17 cellular contexts compared by ENCODE assay signal in genomic region chr18:60668583-60668982, GRCh38.
DNase-seq lines count a peak whose midpoint lies in the region; ATAC-seq, FAIRE-seq and TF ChIP-seq lines count a peak whose summit lies in the region.
"Had no signal": no experiment of that assay in that cellular context is flagged by ENCODE, and none has a peak within 500 bp of the region (broad histone marks: within the 10 kb centered on the region; RNA-seq: fewer than 3 reads in every experiment).

No MANE protein-coding gene starts in this region.

- H3K9me3 Mint-ChIP-seq in activated CD4-positive, alpha-beta T cell treated with anti-CD3 and anti-CD28 coated beads for 36 hours (ENCODE audit: low read depth) = peaks cover 4% of the 10 kb centered on the region
- H3K9me3 Mint-ChIP-seq: activated naive CD4-positive, alpha-beta T cell treated with anti-CD3 and anti-CD28 coated beads, Interleukin-2, amount 50 U/mL, for 24 hours; mesothelial cell of epicardium had no signal

- SMC1A ChIA-PET in GM12878 (lab: Charles Lee; ENCODE audit: uncharacterized antibody, unreplicated experiment) = no interaction called here

- H3K4me2 ChIP-seq in SK-N-SH (no peak overlapping the region), GM12878 (ENCODE audit: control insufficient read depth, insufficient read depth) (no peak overlapping the region)

- intact Hi-C loops in GM12878 (cut with micrococcal nuclease; ENCODE audit: unreplicated experiment) = no loop called here
- intact Hi-C loops in activated CD4-positive, alpha-beta T cell treated with anti-CD3 and anti-CD28 coated beads for 36 hours (cut with DNase I, micrococcal nuclease) = no loop called here

- FAIRE-seq in GM12878 (lab: Jason Lieb, UNC) = no peak
- FAIRE-seq: endometrium, islet of Langerhans had no signal

- no peaks in the 10 kb centered on the region for H3K4me1 Mint-ChIP-seq in activated CD4-positive, alpha-beta T cell treated with anti-CD3 and anti-CD28 coated beads for 36 hours
- H3K4me1 Mint-ChIP-seq: activated naive CD4-positive, alpha-beta T cell treated with anti-CD3 and anti-CD28 coated beads, Interleukin-2, amount 50 U/mL, for 24 hours; mesothelial cell of epicardium had no signal

- no peak for TF ChIP-seq POLR2A in GM12878 (IDR thresholded peaks at IDR 0.05; ENCODE audit: low read depth, low read length)

- H3K9ac ChIP-seq in SK-N-SH = no peak overlapping the region
- no peak overlapping the region for H3K9ac ChIP-seq in GM12878 (ENCODE audit: control insufficient read depth, insufficient read depth, low read length)

- H3K4me1 ChIP-seq in SK-N-SH (ENCODE audit: control insufficient read depth in 1 of 2, insufficient read depth in 2 of 2, low read depth in 1 of 2, low read length in 1 of 2) (no peaks in the 10 kb centered on the region), GM12878 (ENCODE audit: control insufficient read depth, insufficient read depth, low read length) (no peaks in the 10 kb centered on the region)
- H3K4me1 ChIP-seq: stomach had no signal

- CTCF ChIA-PET in SK-N-SH (lab: Yijun Ruan, JAX) = interaction anchor here (0.6 to 4.3 kb wide), 4 partner anchors 9 to 879 kb away, joined by 3 to 17 read pairs (median 5); no protein-coding TSS in a partner anchor
- CTCF ChIA-PET in GM12878 (lab: Yijun Ruan, JAX) = no interaction called here
- CTCF ChIA-PET in activated CD4-positive, alpha-beta T cell treated with anti-CD3 and anti-CD28 coated beads for 36 hours (lab: Charles Lee) = no interaction called here

- DNase-seq in SK-N-SH (no peak), NCI-H69 (lab: John Stamatoyannopoulos, UW) (peak; percentile 91), GM12878 (ENCODE audit: low read depth, low spot score) (no peak), retinal pigment epithelial cell (ENCODE audit: low read depth) (no peak), NCI-H345 treated with DMSO at 0.1 percent for 48 hours (lab: John Stamatoyannopoulos, UW; ENCODE audit: unreplicated experiment) (no peak)
- DNase-seq in activated CD4-positive, alpha-beta T cell treated with anti-CD3 and anti-CD28 coated beads for 36 hours = no peak
- DNase-seq: activated CD4-positive, CD25-positive, alpha-beta regulatory T cell treated with anti-CD3 and anti-CD28 coated beads, Interleukin-2, amount 50 U/mL, for 72 hours; Calu3; H7; NCI-H2107; stomach had no signal

- H4K20me1 ChIP-seq in SK-N-SH (ENCODE audit: insufficient read depth) = no peaks in the 10 kb centered on the region
- no peaks in the 10 kb centered on the region for H4K20me1 ChIP-seq in GM12878 (ENCODE audit: control insufficient read depth, insufficient read depth)

- H3K27me3 ChIP-seq in SK-N-SH (ENCODE audit: insufficient read depth) (no peaks in the 10 kb centered on the region), GM12878 (replicated peaks in 1 of 2; ENCODE audit: control insufficient read depth in 2 of 2, insufficient read depth in 2 of 2, low read length in 1 of 2) (no peaks in the 10 kb centered on the region; a peak in 1 of 4 replicates)
- H3K27me3 ChIP-seq: stomach had no signal

- no peak for ATAC-seq in SK-N-SH treated with all-trans-retinoic acid at 6 μM for 48 hours
- ATAC-seq in GM12878 = no peak
- no peak for ATAC-seq in activated CD4-positive, alpha-beta T cell treated with anti-CD3 and anti-CD28 coated beads for 36 hours
- ATAC-seq in GM19467 (IDR thresholded peaks at IDR 0.05; ENCODE audit: unreplicated experiment) = no peak

- H3K4me3 ChIP-seq in SK-N-SH (ENCODE audit: low read depth in 2 of 2, low read length in 1 of 2) = no peak overlapping the region
- H3K4me3 ChIP-seq in GM12878 = no peak overlapping the region
- no peak overlapping the region for H3K4me3 ChIP-seq in retinal pigment epithelial cell (ENCODE audit: low read length)
- H3K4me3 ChIP-seq: stomach had no signal

- no peaks in the 10 kb centered on the region for H3F3A ChIP-seq in SK-N-SH (replicated peaks; ENCODE audit: insufficient read depth)

- RAD21 ChIA-PET in GM12878 (lab: Charles Lee; ENCODE audit: unreplicated experiment) = no interaction called here

- H3K27me3 Mint-ChIP-seq in activated CD4-positive, alpha-beta T cell treated with anti-CD3 and anti-CD28 coated beads for 36 hours = no peaks in the 10 kb centered on the region
- H3K27me3 Mint-ChIP-seq: activated naive CD4-positive, alpha-beta T cell treated with anti-CD3 and anti-CD28 coated beads, Interleukin-2, amount 50 U/mL, for 24 hours had no signal

- H3K79me2 ChIP-seq in SK-N-SH (ENCODE audit: insufficient read depth) (no peaks in the 10 kb centered on the region), GM12878 (ENCODE audit: control insufficient read depth, insufficient read depth, low read length) (no peaks in the 10 kb centered on the region)

- in situ Hi-C loops in GM12878 (cut with MboI) = no loop called here

- no peaks in the 10 kb centered on the region; the same call in 1 of the 2 replicates for H3K9me2 ChIP-seq in SK-N-SH

- H3K27ac Mint-ChIP-seq in activated CD4-positive, alpha-beta T cell treated with anti-CD3 and anti-CD28 coated beads for 36 hours = no peak overlapping the region
- H3K27ac Mint-ChIP-seq: activated naive CD4-positive, alpha-beta T cell treated with anti-CD3 and anti-CD28 coated beads, Interleukin-2, amount 50 U/mL, for 24 hours; mesothelial cell of epicardium had no signal

- POLR2A ChIA-PET in SK-N-SH (lab: Yijun Ruan, JAX) = no interaction called here
- POLR2A ChIA-PET in GM12878 (lab: Charles Lee) = no interaction called here
- POLR2A ChIA-PET in activated CD4-positive, alpha-beta T cell treated with anti-CD3 and anti-CD28 coated beads for 36 hours (lab: Charles Lee) = no interaction called here

- no TSS peak for BruUV-seq in GM12878 (replicated peaks; lab: Mats Ljungman, UMichigan)

- TF ChIP-seq RAD21 in SK-N-SH (IDR thresholded peaks at IDR 0.05; ENCODE audit: low read length) (peak; percentile 65), GM12878 (IDR thresholded peaks at IDR 0.05; ENCODE audit: insufficient read depth, low read depth, low read length) (0 out of 2 replicates have a peak, but pooled peaks have one; percentile 14)

- no peaks in the 10 kb centered on the region for H3K36me3 ChIP-seq in SK-N-SH (replicated peaks in 1 of 2; ENCODE audit: control insufficient read depth in 1 of 2, insufficient read depth in 2 of 2, low read length in 1 of 2)
- H3K36me3 ChIP-seq in GM12878 (ENCODE audit: control insufficient read depth in 2 of 2, insufficient read depth in 2 of 2, low read length in 1 of 2) = no peaks in the 10 kb centered on the region
- H3K36me3 ChIP-seq: stomach had no signal

- H2AFZ ChIP-seq in SK-N-SH (ENCODE audit: low read depth) = no peak overlapping the region
- H2AFZ ChIP-seq in GM12878 (ENCODE audit: control insufficient read depth, low read depth, low read length) = no peak overlapping the region

- no peaks in the 10 kb centered on the region for H3K36me3 Mint-ChIP-seq in activated CD4-positive, alpha-beta T cell treated with anti-CD3 and anti-CD28 coated beads for 36 hours (ENCODE audit: low read depth)
- H3K36me3 Mint-ChIP-seq: activated naive CD4-positive, alpha-beta T cell treated with anti-CD3 and anti-CD28 coated beads, Interleukin-2, amount 50 U/mL, for 24 hours; mesothelial cell of epicardium had no signal

- TF ChIP-seq EP300 in SK-N-SH (IDR thresholded peaks at IDR 0.05; ENCODE audit: borderline replicate concordance in 1 of 2, low read depth in 1 of 2, low read length in 1 of 2) (no peak), GM12878 (IDR thresholded peaks at IDR 0.05; ENCODE audit: borderline replicate concordance in 1 of 2, control insufficient read depth in 1 of 2, low read depth in 2 of 2, low read length in 2 of 2) (no peak)

- WGBS in SK-N-SH (ENCODE audit: low lambda C conversion rate) = 67% methylated on average over 4 of the region's 4 CpGs
- WGBS in GM12878 (ENCODE audit: insufficient coverage, insufficient replicate concordance, low lambda C conversion rate, missing lambda C conversion rate) = 48% methylated on average over 4 of the region's 4 CpGs

- TF ChIP-seq CTCF in SK-N-SH (IDR thresholded peaks at IDR 0.05) = peak; percentile 36
- TF ChIP-seq CTCF in GM12878 (IDR thresholded peaks at IDR 0.05 in 2 of 3, conservative IDR thresholded peaks at IDR 0.05 in 1 of 3; ENCODE audit: control insufficient read depth in 2 of 3, extremely low read depth in 1 of 3, insufficient read depth in 1 of 3, low read depth in 3 of 3, low read length in 3 of 3) = peak in 1 of 3 experiments; percentile 12; a peak in 1 of 6 replicates
- peak; percentile 26 for TF ChIP-seq CTCF in retinal pigment epithelial cell (conservative IDR thresholded peaks at IDR 0.05; ENCODE audit: low read depth, low read length)

- H3K9me3 ChIP-seq in SK-N-SH (no peaks in the 10 kb centered on the region), GM12878 (replicated peaks; ENCODE audit: control insufficient read depth, insufficient read depth, low read length) (no peaks in the 10 kb centered on the region)

- H3K27ac ChIP-seq in SK-N-SH (ENCODE audit: low read depth in 2 of 2, low read length in 1 of 2) (no peak overlapping the region), GM12878 (ENCODE audit: control insufficient read depth, insufficient read depth) (no peak overlapping the region)
- H3K27ac ChIP-seq: stomach had no signal

- no peak overlapping the region for H3K4me3 Mint-ChIP-seq in activated CD4-positive, alpha-beta T cell treated with anti-CD3 and anti-CD28 coated beads for 36 hours
- H3K4me3 Mint-ChIP-seq: activated naive CD4-positive, alpha-beta T cell treated with anti-CD3 and anti-CD28 coated beads, Interleukin-2, amount 50 U/mL, for 24 hours; mesothelial cell of epicardium had no signal

TF ChIP-seq in SK-N-SH, 30 proteins besides CTCF, POLR2A, EP300 and RAD21 (continues in another document):
- TF ChIP-seq TEAD4 (IDR thresholded peaks at IDR 0.05; ENCODE audit: borderline replicate concordance, insufficient read depth) = no peak
- TF ChIP-seq EZH2phosphoT487 (IDR thresholded peaks at IDR 0.05; ENCODE audit: borderline replicate concordance, low read depth) = no peak

TF ChIP-seq in SK-N-SH treated with all-trans-retinoic acid at 6 μM for 48 hours, 23 proteins besides CTCF, POLR2A, EP300 and RAD21 (continues in another document):
- no peak for TF ChIP-seq ESRRG (CRISPR knock-in tag; IDR thresholded peaks at IDR 0.05)
- no peak for TF ChIP-seq OSR1 (CRISPR knock-in tag; IDR thresholded peaks at IDR 0.05)
- TF ChIP-seq PPARA (CRISPR knock-in tag; IDR thresholded peaks at IDR 0.05; ENCODE audit: borderline replicate concordance) = no peak
- no peak for TF ChIP-seq ZNF70 (CRISPR knock-in tag; IDR thresholded peaks at IDR 0.05)

TF ChIP-seq in GM12878, 131 proteins besides CTCF, POLR2A, EP300 and RAD21 (continues in another document):
- TF ChIP-seq CREB1 (IDR thresholded peaks at IDR 0.05; ENCODE audit: low read depth) = no peak
- no peak for TF ChIP-seq IKZF2 (IDR thresholded peaks at IDR 0.05)
- no peak for TF ChIP-seq ESRRA (IDR thresholded peaks at IDR 0.05; ENCODE audit: low read length)
- no peak for TF ChIP-seq SIX5 (IDR thresholded peaks at IDR 0.05; ENCODE audit: low read depth, low read length, severe bottlenecking)
- TF ChIP-seq WRNIP1 (IDR thresholded peaks at IDR 0.05; ENCODE audit: borderline replicate concordance, low read depth, low read length) = no peak
- no peak for TF ChIP-seq BHLHE40 (IDR thresholded peaks at IDR 0.05; ENCODE audit: borderline replicate concordance in 1 of 2, low read depth in 2 of 2, low read length in 1 of 2)
- TF ChIP-seq STAT3 (IDR thresholded peaks at IDR 0.05; ENCODE audit: low read depth, low read length) = no peak

Comparison
In these comparisons a context has a peak if more than half of its experiments do, and no peak if none do; other contexts are left out.
1. Of the 26 proteins assayed by ChIP-seq in both GM12878 and SK-N-SH: peak only in GM12878: none; only in SK-N-SH: none; in both: RAD21; in neither: 24; mixed calls (peak in some experiments, not most) for 1.